In the genomic region with DNA sequence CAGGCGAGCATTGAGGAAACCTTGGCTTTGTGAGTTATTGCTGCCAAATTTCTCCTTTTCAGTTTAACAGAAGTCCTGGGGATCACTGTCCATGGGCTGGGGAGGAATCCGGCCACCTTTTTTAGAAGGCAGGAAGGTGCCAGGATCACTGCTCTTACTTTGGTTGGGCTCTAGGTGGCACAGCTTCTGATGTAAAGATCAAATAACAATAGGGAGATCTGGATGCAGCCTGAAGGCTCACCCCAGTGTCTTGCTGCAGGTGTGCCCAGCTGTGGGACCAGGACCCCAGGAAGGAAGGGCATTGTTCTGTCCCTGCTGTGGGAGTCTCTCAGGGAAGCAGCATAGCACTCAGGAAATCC, we compare ENCODE assay signal across 9 cellular contexts.
A peak's percentile ranks its signal among the peaks of the same experiment; 100 is the strongest.
DNase-seq lines count a peak whose midpoint lies in the region; ATAC-seq and TF ChIP-seq lines count a peak whose summit lies in the region.
"Had no signal": no experiment of that assay in that cellular context is flagged by ENCODE, and none has a peak within 500 bp of the region (broad histone marks: within the 10 kb centered on the region; RNA-seq: fewer than 3 reads in every experiment).

No MANE protein-coding gene starts in this region.

- H2AFZ ChIP-seq in HCT116 (ENCODE audit: low read depth, low read length, poor library complexity, severe bottlenecking), result no peak overlapping the region

- DNase-seq in HCT116 (ENCODE audit: low read depth, low spot score) (no peak), SW480 (ENCODE audit: low spot score) (peak; percentile 48), glutamatergic neuron (no peak), suprapubic skin (ENCODE audit: low spot score in 2 of 2) (no peak)
- DNase-seq in activated naive CD4-positive, alpha-beta T cell treated with anti-CD3 and anti-CD28 coated beads, Interleukin-2, amount 10 ng/mL, durations not matched to agents 7 days and 5 days, result no peak
- DNase-seq: activated T-cell treated with anti-CD3 and anti-CD28 coated beads for 4 hours, T1000 had no signal

- H3K9me3 Mint-ChIP-seq in glutamatergic neuron (ENCODE audit: unreplicated experiment), result peaks cover 4% of the 10 kb centered on the region
- no peaks in the 10 kb centered on the region for H3K9me3 Mint-ChIP-seq in activated naive CD4-positive, alpha-beta T cell treated with anti-CD3 and anti-CD28 coated beads, Interleukin-2, amount 10 ng/mL, durations not matched to agents 7 days and 5 days

- H3K4me3 ChIP-seq in HCT116 (replicated peaks in 1 of 2; ENCODE audit: low read depth in 1 of 2, low read length in 2 of 2) (no peak overlapping the region), suprapubic skin (no peak overlapping the region)

- ATAC-seq in HCT116, result peak; percentile 68
- ATAC-seq in GM18520 (IDR thresholded peaks at IDR 0.05; ENCODE audit: unreplicated experiment), result no peak
- ATAC-seq in HG02642 (IDR thresholded peaks at IDR 0.05; ENCODE audit: poor library complexity, unreplicated experiment), result no peak

- H3K36me3 ChIP-seq in HCT116 (ENCODE audit: control insufficient read depth in 1 of 2, insufficient read depth in 2 of 2, low read length in 2 of 2), result no peaks in the 10 kb centered on the region
- no peaks in the 10 kb centered on the region for H3K36me3 ChIP-seq in suprapubic skin

- H3K79me2 ChIP-seq in HCT116 (ENCODE audit: insufficient read depth, low read length), result peaks cover 14% of the 10 kb centered on the region; the same call in 1 of the 2 replicates

- intact Hi-C loops in HCT116 (cut with micrococcal nuclease), result loop anchor here (1.0 kb wide), 1 partner anchor 271 kb away; no protein-coding TSS in a partner anchor

- H3K4me3 Mint-ChIP-seq in glutamatergic neuron (ENCODE audit: unreplicated experiment), result peak overlapping the region; percentile 25
- H3K4me3 Mint-ChIP-seq in activated naive CD4-positive, alpha-beta T cell treated with anti-CD3 and anti-CD28 coated beads, Interleukin-2, amount 10 ng/mL, durations not matched to agents 7 days and 5 days, result no peak overlapping the region

- TF ChIP-seq POLR2A in HCT116 (IDR thresholded peaks at IDR 0.05; ENCODE audit: borderline replicate concordance, extremely low read depth, insufficient read depth, insufficient read length) (no peak), suprapubic skin (IDR thresholded peaks at IDR 0.05) (no peak)

- POLR2A ChIA-PET in HCT116 (lab: Charles Lee), result interaction anchor here (0.9 kb wide), 1 partner anchor 14 kb away, joined by 3 read pairs; no protein-coding TSS in a partner anchor

- H3K27ac ChIP-seq in HCT116 (ENCODE audit: low read depth, low read length) (no peak overlapping the region), suprapubic skin (peak overlapping the region; percentile 63)

- BruUV-seq in HCT116 (replicated peaks; lab: Mats Ljungman, UMichigan), result no TSS peak

- H3K27me3 ChIP-seq in HCT116 (ENCODE audit: insufficient read depth, low read length) (no peaks in the 10 kb centered on the region), suprapubic skin (no peaks in the 10 kb centered on the region)

- no peak overlapping the region for H3K9ac ChIP-seq in HCT116 (ENCODE audit: low read length)

- no peak for TF ChIP-seq EP300 in suprapubic skin (IDR thresholded peaks at IDR 0.05)

- TF ChIP-seq CTCF in HCT116 (IDR thresholded peaks at IDR 0.05 in 2 of 3, conservative IDR thresholded peaks at IDR 0.05 in 1 of 3; ENCODE audit: borderline replicate concordance in 1 of 3, insufficient read depth in 1 of 3, low read depth in 2 of 3, low read length in 2 of 3) (peak; percentile 17 to 34 (median 25); a peak in 2 of 6 replicates), glutamatergic neuron (IDR thresholded peaks at IDR 0.05; ENCODE audit: partially characterized antibody, unreplicated experiment) (no peak), suprapubic skin (IDR thresholded peaks at IDR 0.05) (no peak)

- H3K9me2 ChIP-seq in HCT116 (ENCODE audit: insufficient read depth), result no peaks in the 10 kb centered on the region

- RAD21 ChIA-PET in HCT116 (lab: Charles Lee; ENCODE audit: low non-redundant PET in 1 of 2, low total read pairs in 2 of 2, uncharacterized antibody in 2 of 2, unreplicated experiment in 2 of 2), result no interaction called here

- H3K4me1 ChIP-seq in HCT116 (ENCODE audit: control insufficient read depth in 1 of 2, insufficient read depth in 2 of 2, low read length in 2 of 2) (peaks cover 19 to 26% of the 10 kb centered on the region in 2 experiments), suprapubic skin (peaks cover 92% of the 10 kb centered on the region)

- H3K9me3 ChIP-seq in HCT116 (ENCODE audit: control insufficient read depth in 1 of 2, insufficient read depth in 1 of 2, low read depth in 1 of 2, low read length in 2 of 2), result no peaks in the 10 kb centered on the region
- no peaks in the 10 kb centered on the region for H3K9me3 ChIP-seq in suprapubic skin

- H3K36me3 Mint-ChIP-seq in glutamatergic neuron (ENCODE audit: unreplicated experiment), result no peaks in the 10 kb centered on the region
- no peaks in the 10 kb centered on the region for H3K36me3 Mint-ChIP-seq in activated naive CD4-positive, alpha-beta T cell treated with anti-CD3 and anti-CD28 coated beads, Interleukin-2, amount 10 ng/mL, durations not matched to agents 7 days and 5 days

- 47% methylated on average over 2 of the region's 2 CpGs for WGBS in suprapubic skin

- H3K27ac Mint-ChIP-seq in glutamatergic neuron (ENCODE audit: unreplicated experiment), result no peak overlapping the region
- no peak overlapping the region for H3K27ac Mint-ChIP-seq in activated naive CD4-positive, alpha-beta T cell treated with anti-CD3 and anti-CD28 coated beads, Interleukin-2, amount 10 ng/mL, durations not matched to agents 7 days and 5 days

- no peak overlapping the region; the same call in 1 of the 2 replicates for H3K4me2 ChIP-seq in HCT116 (ENCODE audit: low read length)

- no peaks in the 10 kb centered on the region for H4K20me1 ChIP-seq in HCT116 (ENCODE audit: insufficient read depth)

- TF ChIP-seq RAD21 in HCT116 (IDR thresholded peaks at IDR 0.05; ENCODE audit: low read depth), result no peak; the same call in 1 of the 2 replicates

- peaks cover 14% of the 10 kb centered on the region for H3K27me3 Mint-ChIP-seq in glutamatergic neuron (ENCODE audit: unreplicated experiment)
- peaks cover 70% of the 10 kb centered on the region for H3K27me3 Mint-ChIP-seq in activated naive CD4-positive, alpha-beta T cell treated with anti-CD3 and anti-CD28 coated beads, Interleukin-2, amount 10 ng/mL, durations not matched to agents 7 days and 5 days

- peaks cover 28% of the 10 kb centered on the region for H3K4me1 Mint-ChIP-seq in glutamatergic neuron (ENCODE audit: low read depth, unreplicated experiment)
- no peaks in the 10 kb centered on the region for H3K4me1 Mint-ChIP-seq in activated naive CD4-positive, alpha-beta T cell treated with anti-CD3 and anti-CD28 coated beads, Interleukin-2, amount 10 ng/mL, durations not matched to agents 7 days and 5 days

- CTCF ChIA-PET in HCT116 (lab: Charles Lee), result interaction anchor here (1.0 to 1.6 kb wide), 6 partner anchors 11 to 210 kb away, joined by 3 to 6 read pairs (median 4); no protein-coding TSS in a partner anchor
- CTCF ChIA-PET in activated naive CD4-positive, alpha-beta T cell treated with anti-CD3 and anti-CD28 coated beads, Interleukin-2, amount 10 ng/mL, durations not matched to agents 7 days and 5 days (lab: Charles Lee), result interaction anchor here (1.2 kb wide), 1 partner anchor 14 kb away, joined by 3 read pairs; no protein-coding TSS in a partner anchor

TF ChIP-seq in HCT116, 20 proteins besides CTCF, POLR2A, EP300 and RAD21:
- TF ChIP-seq EZH2 (IDR thresholded peaks at IDR 0.05), result no peak

Comparison
In these comparisons a context has a peak if more than half of its experiments do, and no peak if none do; other contexts are left out.
1. CTCF ChIP-seq: peak in HCT116 (3 of 3); none in glutamatergic neuron (single experiment) and suprapubic skin (0 of 2).